ENCODE assay signal across 8 cellular contexts in the genomic region with DNA sequence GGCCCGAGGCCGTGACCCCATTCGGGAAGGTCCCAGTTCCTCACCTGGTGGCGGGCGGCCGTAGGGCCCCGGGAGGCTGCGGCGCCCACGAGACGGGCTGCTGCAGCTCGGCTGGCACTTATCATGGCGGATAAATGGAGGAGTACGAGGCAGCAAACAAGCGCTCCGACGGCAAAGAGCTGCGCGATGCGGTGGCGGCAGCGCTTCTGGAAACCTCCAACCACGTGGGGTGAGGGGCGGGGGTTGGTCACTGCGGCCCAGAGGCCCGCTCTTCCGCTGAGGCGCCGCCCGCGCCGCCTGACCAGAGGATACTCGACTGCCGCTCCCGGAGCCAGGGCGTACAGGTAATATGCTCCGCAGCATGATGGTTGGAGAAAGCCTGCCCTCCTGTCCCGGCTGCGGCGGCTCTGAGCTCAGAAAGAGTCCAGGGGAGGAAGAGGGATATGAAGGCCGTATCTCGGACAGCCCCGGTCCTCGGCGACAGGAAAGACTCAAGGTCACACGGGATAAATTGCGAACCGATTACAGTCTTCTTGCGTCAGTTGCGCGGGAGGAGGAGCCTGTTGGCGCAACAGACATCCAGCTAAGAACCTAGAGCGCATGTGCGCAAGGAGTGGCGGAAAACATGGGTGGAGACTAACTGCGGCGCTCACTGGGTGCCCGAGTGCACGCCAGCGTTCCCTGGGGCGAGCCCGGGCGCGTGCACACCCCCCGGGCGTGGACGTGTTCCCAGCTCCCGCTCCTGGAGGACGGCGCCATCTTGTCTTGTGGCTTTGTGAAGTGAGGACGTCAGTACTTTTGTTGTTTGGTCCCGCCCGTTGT. TPM values are rescaled to one million over a fixed set of nuclear protein-coding genes. Genes with fewer than 3 reads are reported as not detected.
DNase-seq lines count a peak whose midpoint lies in the region; ATAC-seq lines count a peak whose summit lies in the region.

A gene (minus strand): TSS at position 208 of the 822 bp plus-strand sequence. CDS start 83 bp downstream, at position 125.

- H3K9me3 Mint-ChIP-seq in immature natural killer cell: no peaks in the 10 kb centered on the region

- peak within 1 kb of the TSS; percentile 95 to 99 (median 99) for H3K4me3 Mint-ChIP-seq in immature natural killer cell

- H3K36me3 Mint-ChIP-seq in immature natural killer cell: peaks cover 7 to 23% (median 22%) of the 10 kb centered on the region in 3 donors

- H3K27me3 Mint-ChIP-seq in immature natural killer cell (ENCODE audit: low read depth in 3 of 3): peaks cover 6 to 24% (median 21%) of the 10 kb centered on the region in 3 donors

- H3K27ac Mint-ChIP-seq in immature natural killer cell: peak within 1 kb of the TSS; percentile 98 to 100 (median 100)

- peak; percentile 99 for DNase-seq in AG08396 (ENCODE audit: low spot score)
- DNase-seq in NCI-H345 treated with DMSO at 0.1 percent for 48 hours (lab: John Stamatoyannopoulos, UW; ENCODE audit: unreplicated experiment): peak; percentile 99
- peak; percentile 91 to 93 (median 92) for DNase-seq in activated CD4-positive, CD25-positive, alpha-beta regulatory T cell (lab: John Stamatoyannopoulos, UW)
- DNase-seq in central memory CD4-positive, alpha-beta T cell: peak; percentile 98
- DNase-seq in immature natural killer cell: peak; percentile 97 to 99 (median 98)
- DNase-seq in smooth muscle cell of the brain vasculature (ENCODE audit: low read depth, low spot score): peak; percentile 99

- ATAC-seq in GM19023 (IDR thresholded peaks at IDR 0.05; ENCODE audit: unreplicated experiment) (peak; percentile 85), HG03280 (IDR thresholded peaks at IDR 0.05; ENCODE audit: unreplicated experiment) (peak; percentile 84)

- peaks cover 38 to 43% of the 10 kb centered on the region in 2 donors for H3K4me1 Mint-ChIP-seq in immature natural killer cell

RNA-seq across cellular contexts. Expression of the gene that starts here (rescaled TPM):
- polyA plus RNA-seq in immature natural killer cell: 100 to 1,000 TPM in 2 of 3 donors, 10 to 100 TPM in 1; 92.8 to 153 (median 145) TPM

Comparison
In these comparisons a context has a peak if more than half of its experiments do, and no peak if none do; other contexts are left out.
1. Peak in every context shown above with its lines: DNase-seq and ATAC-seq.